In genomic region chr12:57169969-57170368, GRCh38 we compare ENCODE assay signal across 23 cellular contexts. TPM values are rescaled to one million over a fixed set of nuclear protein-coding genes. Genes with fewer than 3 reads are reported as not detected.
DNase-seq lines count a peak whose midpoint lies in the region; ATAC-seq, FAIRE-seq and TF ChIP-seq lines count a peak whose summit lies in the region.
"Had no signal": no experiment of that assay in that cellular context is flagged by ENCODE, and none has a peak within 500 bp of the region (broad histone marks: within the 10 kb centered on the region; RNA-seq: fewer than 3 reads in every experiment).

No MANE protein-coding gene starts in this region.

- no peaks in the 10 kb centered on the region for H3K9me3 Mint-ChIP-seq in activated CD8-positive, alpha-beta T cell treated with anti-CD3 and anti-CD28 coated beads, Interleukin-2, amount 10 ng/mL, durations not matched to agents 7 days and 5 days (ENCODE audit: insufficient read depth)
- H3K9me3 Mint-ChIP-seq: CD4-positive, alpha-beta T cell had no signal

- H3K9me3 ChIP-seq in GM23248 (ENCODE audit: low read depth), result no peaks in the 10 kb centered on the region
- no peaks in the 10 kb centered on the region for H3K9me3 ChIP-seq in mesenchymal stem cell (ENCODE audit: control insufficient read depth, low read length)
- H3K9me3 ChIP-seq in Karpas-422 (ENCODE audit: low read length), result no peaks in the 10 kb centered on the region

- no peak overlapping the region for H3K4ac ChIP-seq in mesenchymal stem cell (ENCODE audit: low read depth in 1 of 2, low read length in 2 of 2)

- ATAC-seq in activated CD8-positive, alpha-beta T cell treated with anti-CD3 and anti-CD28 coated beads, Interleukin-2, amount 10 ng/mL, durations not matched to agents 7 days and 5 days, result no peak
- ATAC-seq in GM21723 (IDR thresholded peaks at IDR 0.05; ENCODE audit: unreplicated experiment), result no peak
- ATAC-seq: GM12878, HepG2, PC-3 had no signal

- no peak overlapping the region for H2BK5ac ChIP-seq in mesenchymal stem cell (ENCODE audit: low read depth, low read length, poor library complexity, severe bottlenecking)

- H3K4me1 Mint-ChIP-seq in activated CD8-positive, alpha-beta T cell treated with anti-CD3 and anti-CD28 coated beads, Interleukin-2, amount 10 ng/mL, durations not matched to agents 7 days and 5 days (ENCODE audit: low read depth), result no peaks in the 10 kb centered on the region

- H2BK120ac ChIP-seq in mesenchymal stem cell (ENCODE audit: low read depth, low read length), result no peak overlapping the region

- no peaks in the 10 kb centered on the region for H3K27me3 Mint-ChIP-seq in activated CD8-positive, alpha-beta T cell treated with anti-CD3 and anti-CD28 coated beads, Interleukin-2, amount 10 ng/mL, durations not matched to agents 7 days and 5 days (ENCODE audit: low read depth)
- H3K27me3 Mint-ChIP-seq: CD4-positive, alpha-beta T cell had no signal

- H3K18ac ChIP-seq in mesenchymal stem cell (ENCODE audit: low read depth in 1 of 2, low read length in 2 of 2), result no peak overlapping the region

- no peaks in the 10 kb centered on the region for H3K9me2 ChIP-seq in GM23248 (ENCODE audit: insufficient read depth)
- no peaks in the 10 kb centered on the region for H3K9me2 ChIP-seq in Karpas-422 (replicated peaks; ENCODE audit: insufficient read depth, low read length)

- H2AK5ac ChIP-seq in mesenchymal stem cell (ENCODE audit: low read length, severe bottlenecking), result no peak overlapping the region

- H4K91ac ChIP-seq in mesenchymal stem cell (ENCODE audit: low read length), result no peak overlapping the region

- H3K14ac ChIP-seq in mesenchymal stem cell (ENCODE audit: low read length in 2 of 2), result no peak overlapping the region

- no peak overlapping the region for H2BK12ac ChIP-seq in mesenchymal stem cell (ENCODE audit: low read length in 2 of 2)

- in situ Hi-C loops in GM23248 (cut with MboI), result no loop called here

- no peak overlapping the region for H3K27ac Mint-ChIP-seq in activated CD8-positive, alpha-beta T cell treated with anti-CD3 and anti-CD28 coated beads, Interleukin-2, amount 10 ng/mL, durations not matched to agents 7 days and 5 days
- H3K27ac Mint-ChIP-seq: CD4-positive, alpha-beta T cell had no signal

- H3K27me3 ChIP-seq in GM23248 (replicated peaks; ENCODE audit: insufficient read depth) (no peaks in the 10 kb centered on the region), bronchial epithelial cell (ENCODE audit: control insufficient read depth, insufficient read depth, low read length) (no peaks in the 10 kb centered on the region), mesenchymal stem cell (ENCODE audit: control insufficient read depth in 1 of 2, insufficient read depth in 1 of 2, low read length in 2 of 2) (no peaks in the 10 kb centered on the region), Karpas-422 (ENCODE audit: low read length) (no peaks in the 10 kb centered on the region)

- WGBS in GM23248 (ENCODE audit: low coverage in 1 of 2, low lambda C conversion rate in 2 of 2, missing lambda C conversion rate in 2 of 2), 2 experiments, result 44 to 45% methylated on average over 7 of the region's 7 CpGs
- 96% methylated on average over 7 of the region's 7 CpGs for WGBS in mesenchymal stem cell

- H3K36me3 ChIP-seq in GM23248 (ENCODE audit: low read depth), result peaks cover 59% of the 10 kb centered on the region; the same call in 1 of the 2 replicates
- H3K36me3 ChIP-seq in bronchial epithelial cell (ENCODE audit: control insufficient read depth, insufficient read depth, low read length), result peaks cover 21% of the 10 kb centered on the region
- peaks cover 93 to 95% of the 10 kb centered on the region in 2 experiments for H3K36me3 ChIP-seq in mesenchymal stem cell (ENCODE audit: control insufficient read depth in 1 of 2, insufficient read depth in 2 of 2, low read depth in 1 of 2, low read length in 2 of 2)
- H3K36me3 ChIP-seq in Karpas-422 (ENCODE audit: insufficient read depth, low read length), result no peaks in the 10 kb centered on the region

- no peak overlapping the region for H2AFZ ChIP-seq in GM23248
- H2AFZ ChIP-seq in mesenchymal stem cell (ENCODE audit: low read depth, low read length), result no peak overlapping the region
- no peak overlapping the region for H2AFZ ChIP-seq in Karpas-422 (ENCODE audit: low read length)

- peaks cover 32% of the 10 kb centered on the region for H3K4me1 ChIP-seq in GM23248 (ENCODE audit: insufficient read depth)
- peaks cover 20% of the 10 kb centered on the region for H3K4me1 ChIP-seq in mesenchymal stem cell (ENCODE audit: control insufficient read depth, insufficient read depth, low read depth, low read length)
- no peaks in the 10 kb centered on the region for H3K4me1 ChIP-seq in Karpas-422 (ENCODE audit: low read length)

- peaks cover 26% of the 10 kb centered on the region for H3K79me1 ChIP-seq in mesenchymal stem cell (replicated peaks; ENCODE audit: low read length, poor library complexity, severe bottlenecking)

- H3F3A ChIP-seq in GM23248 (ENCODE audit: insufficient read depth), result peaks cover 53% of the 10 kb centered on the region

- H4K8ac ChIP-seq in mesenchymal stem cell (ENCODE audit: low read length), result no peak overlapping the region

- H3K23ac ChIP-seq in mesenchymal stem cell (ENCODE audit: low read length in 2 of 2), result no peak overlapping the region

- no peak for DNase-seq in GM23248
- DNase-seq in MV-4-11 (lab: John Stamatoyannopoulos, UW), result peak; percentile 59
- DNase-seq in bronchial epithelial cell (ENCODE audit: low read depth), result peak; percentile 20
- no peak for DNase-seq in mesenchymal stem cell
- DNase-seq in Karpas-422, result no peak
- no peak for DNase-seq in activated CD8-positive, alpha-beta T cell treated with anti-CD3 and anti-CD28 coated beads, Interleukin-2, amount 10 ng/mL, durations not matched to agents 7 days and 5 days
- no peak for DNase-seq in DMS 273 treated with DMSO at 0.1 percent for 48 hours (lab: John Stamatoyannopoulos, UW)
- DNase-seq: CD4-positive, alpha-beta T cell; H7; NCI-H1048; NCI-H1436; NCI-H1930; NCI-H226; NCI-H524; PC-3; RPMI8226 had no signal

- H3K9ac ChIP-seq in GM23248, result no peak overlapping the region
- peak overlapping the region; percentile 74 for H3K9ac ChIP-seq in mesenchymal stem cell (ENCODE audit: low read length)
- H3K9ac ChIP-seq in Karpas-422 (ENCODE audit: low read length), result no peak overlapping the region
- H3K9ac ChIP-seq: KMS-11 had no signal

- no peak overlapping the region for H3K4me3 Mint-ChIP-seq in activated CD8-positive, alpha-beta T cell treated with anti-CD3 and anti-CD28 coated beads, Interleukin-2, amount 10 ng/mL, durations not matched to agents 7 days and 5 days
- H3K4me3 Mint-ChIP-seq: CD4-positive, alpha-beta T cell had no signal

- peak; percentile 84 for FAIRE-seq in bronchial epithelial cell (lab: Jason Lieb, UNC)
- FAIRE-seq: A204.1, GM12878, HepG2 had no signal

- H3K79me2 ChIP-seq in GM23248 (ENCODE audit: insufficient read depth) (peaks cover 79% of the 10 kb centered on the region), Karpas-422 (ENCODE audit: low read length) (no peaks in the 10 kb centered on the region)

- CTCF ChIA-PET in activated CD8-positive, alpha-beta T cell treated with anti-CD3 and anti-CD28 coated beads, Interleukin-2, amount 10 ng/mL, durations not matched to agents 7 days and 5 days (lab: Charles Lee), result interaction anchor here (0.8 to 9.6 kb wide), 3 partner anchors 12 to 47 kb away, joined by 3 to 85 read pairs (median 5); no protein-coding TSS in a partner anchor

- no peak overlapping the region for H3K4me3 ChIP-seq in GM23248
- H3K4me3 ChIP-seq in bronchial epithelial cell (ENCODE audit: low read depth, low read length), result no peak overlapping the region
- no peak overlapping the region for H3K4me3 ChIP-seq in mesenchymal stem cell (ENCODE audit: insufficient read depth in 1 of 2, low read depth in 1 of 2, low read length in 2 of 2)
- no peak overlapping the region for H3K4me3 ChIP-seq in Karpas-422 (ENCODE audit: low read length)
- H3K4me3 ChIP-seq: GM12878 had no signal

- no peak overlapping the region for H2BK15ac ChIP-seq in mesenchymal stem cell (ENCODE audit: low read depth, poor library complexity, severe bottlenecking)

- peak overlapping the region; percentile 56 for H3K27ac ChIP-seq in GM23248
- H3K27ac ChIP-seq in mesenchymal stem cell (ENCODE audit: low read length, poor library complexity, severe bottlenecking), result no peak overlapping the region
- no peak overlapping the region for H3K27ac ChIP-seq in Karpas-422 (ENCODE audit: low read length)
- H3K27ac ChIP-seq: KMS-11 had no signal

- no peaks in the 10 kb centered on the region for H4K20me1 ChIP-seq in GM23248 (ENCODE audit: insufficient read depth)
- no peaks in the 10 kb centered on the region for H4K20me1 ChIP-seq in Karpas-422 (ENCODE audit: insufficient read depth, low read depth, low read length)

- POLR2A ChIA-PET in activated CD8-positive, alpha-beta T cell treated with anti-CD3 and anti-CD28 coated beads, Interleukin-2, amount 10 ng/mL, durations not matched to agents 7 days and 5 days (lab: Charles Lee), result no interaction called here

- H3K4me2 ChIP-seq in GM23248 (ENCODE audit: unreplicated experiment) (no peak overlapping the region), mesenchymal stem cell (ENCODE audit: low read length, poor library complexity, severe bottlenecking) (no peak overlapping the region), Karpas-422 (ENCODE audit: low read depth, low read length, poor library complexity, severe bottlenecking) (no peak overlapping the region)
- H3K4me2 ChIP-seq: KMS-11 had no signal

- H3K36me3 Mint-ChIP-seq in activated CD8-positive, alpha-beta T cell treated with anti-CD3 and anti-CD28 coated beads, Interleukin-2, amount 10 ng/mL, durations not matched to agents 7 days and 5 days (ENCODE audit: low read depth), result no peaks in the 10 kb centered on the region

- TF ChIP-seq CTCF in bronchial epithelial cell (IDR thresholded peaks at IDR 0.05; ENCODE audit: insufficient read depth, low read length, severe bottlenecking), result no peak

RNA-seq across cellular contexts. Expression of gene LRP1-AS, which starts 22.6 kb away (rescaled TPM):
- total RNA-seq in GM23248 (2014; rRNA removed; shearing (Covaris generic)), result not detected in 2 replicates
- 0.60 TPM in 1 of 2 replicates, not detected in the other for polyA plus RNA-seq in GM23248 (2016; fragmentation: Nextera tagmentation; extraction: Ambion mirVana)
- total RNA-seq in bronchial epithelial cell, result not detected in 2 replicates
- polyA plus RNA-seq in mesenchymal stem cell (2013, experiment 1 of 2), result not detected
- polyA plus RNA-seq in mesenchymal stem cell (2013, experiment 2 of 2), result not detected
- total RNA-seq in Karpas-422 (2014; rRNA removed; shearing (Covaris generic); ENCODE audit: low replicate concordance), result not detected in 2 replicates
- not detected for total RNA-seq in activated CD8-positive, alpha-beta T cell treated with anti-CD3 and anti-CD28 coated beads, Interleukin-2, amount 10 ng/mL, durations not matched to agents 7 days and 5 days
- total RNA-seq: CD4-positive, alpha-beta T cell; GM12878; H7; HepG2; M059J; PC-3 had no signal
- polyA plus RNA-seq: BJ, GM12878 had no signal

RNA-seq across cellular contexts. Expression of gene LRP1, which starts 41.7 kb away (rescaled TPM):
- 257 and 296 TPM in 2 replicates for total RNA-seq in GM23248 (2014; rRNA removed; shearing (Covaris generic))
- polyA plus RNA-seq in GM23248 (2016; fragmentation: Nextera tagmentation; extraction: Ambion mirVana), result 161 and 166 TPM in 2 replicates
- 24.5 and 44.2 TPM in 2 replicates for total RNA-seq in bronchial epithelial cell
- 68.9 TPM for polyA plus RNA-seq in mesenchymal stem cell (2013, experiment 1 of 2)
- polyA plus RNA-seq in mesenchymal stem cell (2013, experiment 2 of 2), result 57.9 TPM
- total RNA-seq in Karpas-422 (2014; rRNA removed; shearing (Covaris generic); ENCODE audit: low replicate concordance), result 0.56 and 3.1 TPM in 2 replicates
- under 1 TPM; 0.39 to 0.40 TPM for total RNA-seq in activated CD8-positive, alpha-beta T cell treated with anti-CD3 and anti-CD28 coated beads, Interleukin-2, amount 10 ng/mL, durations not matched to agents 7 days and 5 days

RNA-seq across cellular contexts. Expression of gene NXPH4, which starts 46.6 kb away (rescaled TPM):
- total RNA-seq in GM23248 (2014; rRNA removed; shearing (Covaris generic)), result 5.6 and 5.7 TPM in 2 replicates
- 5.4 and 6.7 TPM in 2 replicates for polyA plus RNA-seq in GM23248 (2016; fragmentation: Nextera tagmentation; extraction: Ambion mirVana)
- 0.53 and 1.9 TPM in 2 replicates for total RNA-seq in bronchial epithelial cell
- 1.8 TPM for polyA plus RNA-seq in mesenchymal stem cell (2013, experiment 1 of 2)
- polyA plus RNA-seq in mesenchymal stem cell (2013, experiment 2 of 2), result 1.6 TPM
- total RNA-seq in Karpas-422 (2014; rRNA removed; shearing (Covaris generic); ENCODE audit: low replicate concordance), result 2.9 and 4.2 TPM in 2 replicates
- total RNA-seq in activated CD8-positive, alpha-beta T cell treated with anti-CD3 and anti-CD28 coated beads, Interleukin-2, amount 10 ng/mL, durations not matched to agents 7 days and 5 days, result under 1 TPM; 0.39 to 0.40 TPM
- total RNA-seq: CD4-positive, alpha-beta T cell; HepG2 had no signal

RNA-seq across cellular contexts. Expression of gene STAT6, which starts 58.8 kb away (rescaled TPM):
- 95.1 and 103 TPM in 2 replicates for total RNA-seq in GM23248 (2014; rRNA removed; shearing (Covaris generic))
- 67.4 and 70.7 TPM in 2 replicates for polyA plus RNA-seq in GM23248 (2016; fragmentation: Nextera tagmentation; extraction: Ambion mirVana)
- total RNA-seq in bronchial epithelial cell, result 30.8 and 77.7 TPM in 2 replicates
- polyA plus RNA-seq in mesenchymal stem cell (2013, experiment 1 of 2), result 87.5 TPM
- polyA plus RNA-seq in mesenchymal stem cell (2013, experiment 2 of 2), result 89.4 TPM
- 116 and 140 TPM in 2 replicates for total RNA-seq in Karpas-422 (2014; rRNA removed; shearing (Covaris generic); ENCODE audit: low replicate concordance)
- 100 to 1,000 TPM; 189 TPM for total RNA-seq in activated CD8-positive, alpha-beta T cell treated with anti-CD3 and anti-CD28 coated beads, Interleukin-2, amount 10 ng/mL, durations not matched to agents 7 days and 5 days
- total RNA-seq: M059J had no signal

RNA-seq across cellular contexts. Expression of gene SHMT2, which starts 59.5 kb away (rescaled TPM):
- 272 and 341 TPM in 2 replicates for total RNA-seq in GM23248 (2014; rRNA removed; shearing (Covaris generic))
- 184 and 185 TPM in 2 replicates for polyA plus RNA-seq in GM23248 (2016; fragmentation: Nextera tagmentation; extraction: Ambion mirVana)
- total RNA-seq in bronchial epithelial cell, result 357 and 413 TPM in 2 replicates
- polyA plus RNA-seq in mesenchymal stem cell (2013, experiment 1 of 2), result 196 TPM
- 196 TPM for polyA plus RNA-seq in mesenchymal stem cell (2013, experiment 2 of 2)
- total RNA-seq in Karpas-422 (2014; rRNA removed; shearing (Covaris generic); ENCODE audit: low replicate concordance), result 399 and 449 TPM in 2 replicates
- 100 to 1,000 TPM; 194 to 208 TPM for total RNA-seq in activated CD8-positive, alpha-beta T cell treated with anti-CD3 and anti-CD28 coated beads, Interleukin-2, amount 10 ng/mL, durations not matched to agents 7 days and 5 days

Comparison
In these comparisons a context has a peak if more than half of its experiments do, and no peak if none do; other contexts are left out.
1. DNase-seq: peak in MV-4-11 (single experiment) and bronchial epithelial cell (single experiment); none in GM23248 (single experiment), mesenchymal stem cell (single experiment), Karpas-422 (single experiment), activated CD8-positive, alpha-beta T cell treated with anti-CD3 and anti-CD28 coated beads, Interleukin-2, amount 10 ng/mL, durations not matched to agents 7 days and 5 days (single experiment) and DMS 273 treated with DMSO at 0.1 percent for 48 hours (single experiment).